ENCODE assay signal across 18 cellular contexts in genomic region chr4:8115916-8116315, GRCh38. TPM values are rescaled to one million over a fixed set of nuclear protein-coding genes. Genes with fewer than 3 reads are reported as not detected.
DNase-seq lines count a peak whose midpoint lies in the region; ATAC-seq and TF ChIP-seq lines count a peak whose summit lies in the region.
"Had no signal": no experiment of that assay in that cellular context is flagged by ENCODE, and none has a peak within 500 bp of the region (broad histone marks: within the 10 kb centered on the region; RNA-seq: fewer than 3 reads in every experiment).

No MANE protein-coding gene starts in this region.

- H3K79me2 ChIP-seq in osteoblast (ENCODE audit: insufficient read depth, low read length) = no peaks in the 10 kb centered on the region

- no peaks in the 10 kb centered on the region for H4K20me1 ChIP-seq in osteoblast (ENCODE audit: insufficient read depth, low read length)

- no peaks in the 10 kb centered on the region for H3K4me1 ChIP-seq in osteoblast (ENCODE audit: insufficient read depth, low read length)

- H3K27me3 Mint-ChIP-seq in activated CD8-positive, alpha-beta T cell treated with anti-CD3 and anti-CD28 coated beads for 36 hours = no peaks in the 10 kb centered on the region

- peaks cover 40% of the 10 kb centered on the region for H3K27me3 ChIP-seq in osteoblast (ENCODE audit: insufficient read depth, low read length)

- POLR2A ChIA-PET in activated CD8-positive, alpha-beta T cell treated with anti-CD3 and anti-CD28 coated beads for 36 hours (lab: Charles Lee) = interaction anchor here (1.0 kb wide), 1 partner anchor 32 kb away, joined by 3 read pairs; no protein-coding TSS in a partner anchor

- H3K27ac ChIP-seq in osteoblast (ENCODE audit: low read depth, low read length) = no peak overlapping the region
- H3K27ac ChIP-seq: A549, RWPE1 had no signal

- H3K27ac Mint-ChIP-seq in activated CD8-positive, alpha-beta T cell treated with anti-CD3 and anti-CD28 coated beads for 36 hours = no peak overlapping the region
- H3K27ac Mint-ChIP-seq: HFFc6 had no signal

- no peak overlapping the region for H3K4me3 Mint-ChIP-seq in activated CD8-positive, alpha-beta T cell treated with anti-CD3 and anti-CD28 coated beads for 36 hours
- H3K4me3 Mint-ChIP-seq: HFFc6 had no signal

- no peaks in the 10 kb centered on the region for H3K36me3 Mint-ChIP-seq in activated CD8-positive, alpha-beta T cell treated with anti-CD3 and anti-CD28 coated beads for 36 hours (ENCODE audit: low read depth)

- ATAC-seq in Right ventricle myocardium superior (ENCODE audit: poor library complexity) (no peak), left colon (no peak)
- peak; percentile 61 for ATAC-seq in activated CD8-positive, alpha-beta T cell treated with anti-CD3 and anti-CD28 coated beads for 36 hours
- ATAC-seq: A549 had no signal

- CTCF ChIA-PET in activated CD8-positive, alpha-beta T cell treated with anti-CD3 and anti-CD28 coated beads for 36 hours (lab: Charles Lee) = no interaction called here

- TF ChIP-seq CTCF in activated CD8-positive, alpha-beta T cell treated with anti-CD3 and anti-CD28 coated beads for 36 hours (IDR thresholded peaks at IDR 0.05) = no peak
- TF ChIP-seq CTCF in osteoblast (IDR thresholded peaks at IDR 0.05; ENCODE audit: extremely low read depth, low read depth, low read length) = no peak

- H3K36me3 ChIP-seq in osteoblast (ENCODE audit: insufficient read depth, low read length) = no peaks in the 10 kb centered on the region

- no peaks in the 10 kb centered on the region for H3K9me3 ChIP-seq in osteoblast (ENCODE audit: low read depth, low read length)
- H3K9me3 ChIP-seq: A549 had no signal

- no peak overlapping the region for H3K4me2 ChIP-seq in osteoblast (ENCODE audit: insufficient read depth, low read length)
- H3K4me2 ChIP-seq: A549 had no signal

- H3K4me3 ChIP-seq in osteoblast (ENCODE audit: insufficient read depth, low read length) = no peak overlapping the region
- H3K4me3 ChIP-seq: A549 had no signal

- no peak overlapping the region for H2AFZ ChIP-seq in osteoblast (ENCODE audit: low read length)

- DNase-seq in Right ventricle myocardium superior (peak; percentile 21), cardiac septum (ENCODE audit: low spot score) (no peak), osteoblast (ENCODE audit: insufficient read length, low spot score, missing footprints) (peak; percentile 81), NCI-H2171 (lab: John Stamatoyannopoulos, UW) (no peak), left colon (no peak), ureter (ENCODE audit: low spot score) (no peak), NCI-H1436 treated with DMSO at 0.1 percent for 48 hours (lab: John Stamatoyannopoulos, UW) (no peak)
- DNase-seq in activated CD8-positive, alpha-beta T cell treated with anti-CD3 and anti-CD28 coated beads for 36 hours = peak; percentile 49
- DNase-seq: HFFc6; KBM-7; NCI-H1092; NCI-H1694; NCI-H2107; NCI-H345; NCI-H526 treated with DMSO at 0.1 percent for 48 hours; NK-92 treated with Interleukin-12 subunit alpha and Interleukin-12 subunit beta, amount 100 ng/mL, for 24 hours had no signal

- intact Hi-C loops in Right ventricle myocardium superior (cut with DNase I) = no loop called here
- intact Hi-C loops in cardiac septum (cut with DNase I) = no loop called here
- intact Hi-C loops in activated CD8-positive, alpha-beta T cell treated with anti-CD3 and anti-CD28 coated beads for 36 hours (cut with micrococcal nuclease) = no loop called here
- intact Hi-C loops in left colon (cut with DNase I, micrococcal nuclease) = no loop called here

- peaks cover 20% of the 10 kb centered on the region for H3K4me1 Mint-ChIP-seq in activated CD8-positive, alpha-beta T cell treated with anti-CD3 and anti-CD28 coated beads for 36 hours (ENCODE audit: low read depth)

- no peaks in the 10 kb centered on the region for H3K9me3 Mint-ChIP-seq in activated CD8-positive, alpha-beta T cell treated with anti-CD3 and anti-CD28 coated beads for 36 hours
- H3K9me3 Mint-ChIP-seq: HFFc6 had no signal

RNA-seq across cellular contexts. Expression of gene ABLIM2, which starts 42.7 kb away (rescaled TPM):
- total RNA-seq in Right ventricle myocardium superior (26.8 TPM), cardiac septum (22.6 TPM), osteoblast (0.29 and 0.36 TPM in 2 replicates), left colon (10 to 100 TPM; 18.7 to 24.4 TPM), ureter (8.5 TPM)
- total RNA-seq in activated CD8-positive, alpha-beta T cell treated with anti-CD3 and anti-CD28 coated beads for 36 hours = under 1 TPM; 0.32 to 0.54 TPM

Comparison
In these comparisons a context has a peak if more than half of its experiments do, and no peak if none do; other contexts are left out.
1. DNase-seq: peak in Right ventricle myocardium superior (single experiment), activated CD8-positive, alpha-beta T cell treated with anti-CD3 and anti-CD28 coated beads for 36 hours (single experiment) and osteoblast (single experiment); none in cardiac septum (single experiment), NCI-H2171 (single experiment), left colon (0 of 2), ureter (single experiment) and NCI-H1436 treated with DMSO at 0.1 percent for 48 hours (single experiment).